In genomic region chr7:31099451-31100444, GRCh38 we compare ENCODE assay signal across 15 cellular contexts. TPM values are rescaled to one million over a fixed set of nuclear protein-coding genes. Genes with fewer than 3 reads are reported as not detected.
A peak's percentile ranks its signal among the peaks of the same experiment; 100 is the strongest.
DNase-seq lines count a peak whose midpoint lies in the region; ATAC-seq and TF ChIP-seq lines count a peak whose summit lies in the region.
"Had no signal": no experiment of that assay in that cellular context is flagged by ENCODE, and none has a peak within 500 bp of the region (broad histone marks: within the 10 kb centered on the region; RNA-seq: fewer than 3 reads in every experiment).

No MANE protein-coding gene starts in this region.

- no peak overlapping the region for H2AFZ ChIP-seq in neural progenitor cell (replicated peaks)

- H3K4me1 ChIP-seq in stomach (no peaks in the 10 kb centered on the region), neural progenitor cell (no peaks in the 10 kb centered on the region)

- no peaks in the 10 kb centered on the region for H3K9me3 ChIP-seq in stomach
- H3K9me3 ChIP-seq in neural progenitor cell (ENCODE audit: low read depth) = no peaks in the 10 kb centered on the region

- peaks cover 0 to 37% (median 0%) of the 10 kb centered on the region in 3 donors for H3K27me3 ChIP-seq in stomach
- H3K27me3 ChIP-seq in neural progenitor cell = peaks cover 4% of the 10 kb centered on the region

- H3K27ac ChIP-seq in stomach = no peak overlapping the region
- no peak overlapping the region for H3K27ac ChIP-seq in neural progenitor cell

- peak; percentile 24 for ATAC-seq in stimulated activated naive CD8-positive, alpha-beta T cell treated with anti-CD3 and anti-CD28 coated beads, Interleukin-15, amount 100 ng/mL, for 72 hours
- no peak for ATAC-seq in stimulated activated naive CD8-positive, alpha-beta T cell treated with anti-CD3 and anti-CD28 coated beads, Interleukin-15, Interleukin-2, amounts not matched to agents 100 U/mL and 50 U/mL, for 24 hours
- no peak for ATAC-seq in left lobe of liver

- H3K4me3 ChIP-seq in stomach (no peak overlapping the region), neural progenitor cell (no peak overlapping the region)

- no peaks in the 10 kb centered on the region for H3K4me1 Mint-ChIP-seq in stimulated activated naive CD8-positive, alpha-beta T cell treated with anti-CD3 and anti-CD28 coated beads, Interleukin-15, amount 100 ng/mL, for 72 hours
- H3K4me1 Mint-ChIP-seq in neural progenitor cell = peaks cover 6% of the 10 kb centered on the region
- H3K4me1 Mint-ChIP-seq: CD4-positive, CD25-positive, alpha-beta regulatory T cell had no signal

- TF ChIP-seq CTCF in stomach (IDR thresholded peaks at IDR 0.05) (no peak), neural progenitor cell (IDR thresholded peaks at IDR 0.05) (no peak)

- no peak for DNase-seq in stimulated activated naive CD8-positive, alpha-beta T cell treated with anti-CD3 and anti-CD28 coated beads, Interleukin-15, amount 100 ng/mL, for 72 hours
- no peak for DNase-seq in stimulated activated naive CD8-positive, alpha-beta T cell treated with anti-CD3 and anti-CD28 coated beads, Interleukin-15, Interleukin-2, amounts not matched to agents 100 U/mL and 50 U/mL, for 24 hours
- DNase-seq in left lobe of liver (ENCODE audit: low spot score) (peak; percentile 24), stomach (peak; percentile 19), iPS-NIHi7 (ENCODE audit: extremely low spot score) (no peak), neural progenitor cell (ENCODE audit: low spot score) (no peak), AG08395 (ENCODE audit: low spot score) (no peak)
- DNase-seq: CD4-positive, CD25-positive, alpha-beta regulatory T cell; NCI-H1092; NCI-H446; NCI-H69 had no signal

- peaks cover 13% of the 10 kb centered on the region for H3K27me3 Mint-ChIP-seq in stimulated activated naive CD8-positive, alpha-beta T cell treated with anti-CD3 and anti-CD28 coated beads, Interleukin-15, amount 100 ng/mL, for 72 hours
- peaks cover 11% of the 10 kb centered on the region for H3K27me3 Mint-ChIP-seq in neural progenitor cell (ENCODE audit: insufficient read depth, low read depth)

- TF ChIP-seq POLR2A in stomach (IDR thresholded peaks at IDR 0.05) = no peak

- H3K9me3 Mint-ChIP-seq in stimulated activated naive CD8-positive, alpha-beta T cell treated with anti-CD3 and anti-CD28 coated beads, Interleukin-15, amount 100 ng/mL, for 72 hours = no peaks in the 10 kb centered on the region
- no peaks in the 10 kb centered on the region for H3K9me3 Mint-ChIP-seq in neural progenitor cell

- H3K36me3 Mint-ChIP-seq in neural progenitor cell = peaks cover 11% of the 10 kb centered on the region
- H3K36me3 Mint-ChIP-seq: CD4-positive, CD25-positive, alpha-beta regulatory T cell had no signal

- no peak overlapping the region for H3K9ac ChIP-seq in neural progenitor cell

- intact Hi-C loops in stomach (cut with DNase I; ENCODE audit: low total_unique reads) = no loop called here

- H3K36me3 ChIP-seq in stomach (no peaks in the 10 kb centered on the region), neural progenitor cell (no peaks in the 10 kb centered on the region)

- H3K4me3 Mint-ChIP-seq in stimulated activated naive CD8-positive, alpha-beta T cell treated with anti-CD3 and anti-CD28 coated beads, Interleukin-15, amount 100 ng/mL, for 72 hours = no peak overlapping the region
- H3K4me3 Mint-ChIP-seq in neural progenitor cell = no peak overlapping the region
- H3K4me3 Mint-ChIP-seq: CD4-positive, CD25-positive, alpha-beta regulatory T cell had no signal

- TF ChIP-seq EP300 in stomach (IDR thresholded peaks at IDR 0.05) = no peak

- H3K27ac Mint-ChIP-seq in stimulated activated naive CD8-positive, alpha-beta T cell treated with anti-CD3 and anti-CD28 coated beads, Interleukin-15, amount 100 ng/mL, for 72 hours = no peak overlapping the region
- H3K27ac Mint-ChIP-seq in neural progenitor cell = no peak overlapping the region

- 77 to 85% (median 81%) methylated on average over 19 to 20 of the region's 20 CpGs for WGBS in stomach, 5 donors

- no peaks in the 10 kb centered on the region for H4K20me1 ChIP-seq in neural progenitor cell (ENCODE audit: low read depth)

- no peaks in the 10 kb centered on the region for H3K79me2 ChIP-seq in neural progenitor cell (ENCODE audit: low read depth)

- no peak overlapping the region for H3K4me2 ChIP-seq in neural progenitor cell

- H3F3A ChIP-seq in neural progenitor cell (ENCODE audit: low read depth) = no peaks in the 10 kb centered on the region

RNA-seq across cellular contexts. Expression of gene ADCYAP1R1, which starts 47.6 kb away (rescaled TPM):
- total RNA-seq in left lobe of liver (0.65 TPM), stomach (10 to 100 TPM in 1 of 5 donors, 1 to 10 TPM in 2, under 1 TPM in 2; 0.58 to 20.1 (median 4.8) TPM), neural progenitor cell (ENCODE audit: low replicate concordance) (0.39 and 0.56 TPM in 2 replicates)
- polyA plus RNA-seq in stomach = under 1 TPM; 0.25 to 0.80 (median 0.31) TPM
- total RNA-seq: CD4-positive, CD25-positive, alpha-beta regulatory T cell; HT-29; MCF 10A; OCI-LY7; RPMI7951 had no signal
- polyA plus RNA-seq: CD4-positive, CD25-positive, alpha-beta regulatory T cell had no signal

Comparison
In these comparisons a context has a peak if more than half of its experiments do, and no peak if none do; other contexts are left out.
1. DNase-seq: peak in left lobe of liver (single experiment) and stomach (single experiment); none in stimulated activated naive CD8-positive, alpha-beta T cell treated with anti-CD3 and anti-CD28 coated beads, Interleukin-15, amount 100 ng/mL, for 72 hours (0 of 2), stimulated activated naive CD8-positive, alpha-beta T cell treated with anti-CD3 and anti-CD28 coated beads, Interleukin-15, Interleukin-2, amounts not matched to agents 100 U/mL and 50 U/mL, for 24 hours (single experiment), iPS-NIHi7 (single experiment), neural progenitor cell (single experiment) and AG08395 (single experiment).